1 cellular context compared by ENCODE assay signal in genomic region chr7:127365164-127365956, GRCh38.
TF ChIP-seq lines count a peak whose summit lies in the region.

No MANE protein-coding gene starts in this region.

TF ChIP-seq in K562, 482 proteins besides CTCF, POLR2A, EP300 and RAD21 (continued from another document and continues in another):
- TF ChIP-seq ATF2 (CRISPR knock-in tag; IDR thresholded peaks at IDR 0.05): no peak
- no peak for TF ChIP-seq NUFIP1 (IDR thresholded peaks at IDR 0.05; ENCODE audit: partially characterized antibody)
- peak; percentile 39; the same call in 1 of the 2 replicates for TF ChIP-seq SMARCC2 (IDR thresholded peaks at IDR 0.05; ENCODE audit: low read depth)
- 0 out of 2 replicates have a peak, but pooled peaks have one; percentile 10 for TF ChIP-seq EP400 (IDR thresholded peaks at IDR 0.05)
- TF ChIP-seq MXD1 (CRISPR knock-in tag; IDR thresholded peaks at IDR 0.05; ENCODE audit: borderline replicate concordance, poor library complexity, severe bottlenecking): no peak
- TF ChIP-seq SOX6 (IDR thresholded peaks at IDR 0.05): peak; percentile 96
- no peak for TF ChIP-seq ZBTB2 (IDR thresholded peaks at IDR 0.05)
- no peak for TF ChIP-seq NFIX (CRISPR knock-in tag; IDR thresholded peaks at IDR 0.05; ENCODE audit: low read depth)
- no peak for TF ChIP-seq PCBP2 (IDR thresholded peaks at IDR 0.05; ENCODE audit: low read depth, low read length, poor library complexity, severe bottlenecking)
- no peak for TF ChIP-seq CHCHD3 (CRISPR knock-in tag; IDR thresholded peaks at IDR 0.05)
- peak; percentile 92 for TF ChIP-seq ARID1B (IDR thresholded peaks at IDR 0.05)
- no peak for TF ChIP-seq ZNF511 (CRISPR knock-in tag; IDR thresholded peaks at IDR 0.05)
- peak; percentile 94 for TF ChIP-seq SMARCE1 (IDR thresholded peaks at IDR 0.05)
- peak; percentile 79 for TF ChIP-seq MTA2 (IDR thresholded peaks at IDR 0.05; ENCODE audit: low read depth)
- TF ChIP-seq NONO (IDR thresholded peaks at IDR 0.05; ENCODE audit: low read depth in 2 of 2, low read length in 1 of 2): peak in 1 of 2 experiments; percentile 51; a peak in 1 of 4 replicates
- TF ChIP-seq DEAF1 (CRISPR knock-in tag; IDR thresholded peaks at IDR 0.05): peak; percentile 45; the same call in 1 of the 2 replicates
- TF ChIP-seq PPARD (CRISPR knock-in tag; IDR thresholded peaks at IDR 0.05): no peak
- no peak for TF ChIP-seq SNIP1 (IDR thresholded peaks at IDR 0.05; ENCODE audit: low read depth)
- TF ChIP-seq ZBTB7A (IDR thresholded peaks at IDR 0.05; ENCODE audit: borderline replicate concordance, control insufficient read depth, low read depth, low read length): no peak
- TF ChIP-seq ZNF740 (CRISPR knock-in tag; IDR thresholded peaks at IDR 0.05): no peak
- no peak for TF ChIP-seq ZNF740 (tag; IDR thresholded peaks at IDR 0.05)
- no peak for TF ChIP-seq ZNF77 (CRISPR knock-in tag; IDR thresholded peaks at IDR 0.05)
- no peak for TF ChIP-seq SPI1 (IDR thresholded peaks at IDR 0.05; ENCODE audit: borderline replicate concordance, low read depth, low read length)
- TF ChIP-seq SRSF3 (IDR thresholded peaks at IDR 0.05; ENCODE audit: insufficient read depth, low read length): no peak
- peak; percentile 47 for TF ChIP-seq MEIS2 (IDR thresholded peaks at IDR 0.05; ENCODE audit: partially characterized antibody)
- no peak for TF ChIP-seq NR0B1 (IDR thresholded peaks at IDR 0.05; ENCODE audit: partially characterized antibody)
- TF ChIP-seq ZMIZ1 (IDR thresholded peaks at IDR 0.05; ENCODE audit: low read depth in 2 of 2, low read length in 2 of 2): peak in 1 of 2 experiments; percentile 70; a peak in 1 of 4 replicates
- TF ChIP-seq CLOCK (CRISPR knock-in tag; IDR thresholded peaks at IDR 0.05; ENCODE audit: borderline replicate concordance): no peak
- TF ChIP-seq JUND (IDR thresholded peaks at IDR 0.05; ENCODE audit: borderline replicate concordance, low read depth, low read length): peak; percentile 44; the same call in 1 of the 2 replicates
- TF ChIP-seq JUND (tag; IDR thresholded peaks at IDR 0.05; ENCODE audit: borderline replicate concordance, low read depth, low read length): peak; percentile 48; the same call in 2 of the 3 replicates
- 0 out of 2 replicates have a peak, but pooled peaks have one; percentile 15 for TF ChIP-seq NR2C1 (IDR thresholded peaks at IDR 0.05)
- no peak for TF ChIP-seq NR2C1 (tag; IDR thresholded peaks at IDR 0.05)
- TF ChIP-seq SRSF1 (IDR thresholded peaks at IDR 0.05; ENCODE audit: low read depth, low read length): no peak
- TF ChIP-seq ZBTB8A (IDR thresholded peaks at IDR 0.05; ENCODE audit: partially characterized antibody): no peak
